ENCODE assay signal across 7 cellular contexts in the genomic region with DNA sequence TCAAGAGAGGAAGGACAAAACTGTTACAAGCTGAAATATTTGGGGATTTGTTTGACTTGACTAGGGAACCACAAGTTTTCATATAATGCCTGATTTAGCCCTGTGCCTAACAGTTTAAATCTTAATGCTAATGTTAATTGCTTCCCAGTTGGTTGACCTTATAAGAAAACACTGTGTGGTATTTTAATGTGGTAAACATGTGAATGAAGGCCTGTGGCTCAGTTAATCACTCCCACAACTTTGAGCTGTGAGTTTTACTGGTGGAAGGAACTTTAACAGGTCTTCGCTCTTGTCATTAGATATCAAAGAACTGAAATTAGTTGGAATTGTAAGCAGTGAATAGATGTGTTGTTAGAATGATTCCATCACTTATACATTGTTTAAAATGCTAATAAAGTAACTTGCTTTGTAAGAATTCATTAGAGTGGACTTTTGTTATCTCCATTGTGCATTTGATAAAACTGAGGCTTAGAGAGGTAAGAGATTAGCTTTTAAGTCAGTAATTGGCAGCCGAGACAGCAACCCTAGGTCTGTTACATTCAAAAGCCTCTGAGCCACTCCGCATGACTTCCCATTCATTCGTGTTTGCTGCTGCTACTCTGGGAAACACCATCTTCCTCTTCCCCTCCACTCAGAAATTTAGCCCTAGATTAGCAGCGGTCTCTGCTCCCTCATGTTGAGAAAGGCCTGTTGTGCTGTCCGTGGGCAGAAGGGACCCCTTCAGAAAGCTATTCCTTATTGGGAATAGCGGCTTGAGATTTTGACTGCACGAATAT. TPM values are rescaled to one million over a fixed set of nuclear protein-coding genes. Genes with fewer than 3 reads are reported as not detected.
DNase-seq lines count a peak whose midpoint lies in the region; ATAC-seq, FAIRE-seq and TF ChIP-seq lines count a peak whose summit lies in the region.

No MANE protein-coding gene starts in this region.

- peaks cover 37% of the 10 kb centered on the region for H3K4me1 Mint-ChIP-seq in T-helper 1 cell treated with Interleukin-12 subunit alpha and Interleukin-12 subunit beta and Interleukin-4 antibody, amounts not matched to agents 30 μg/mL and 1 μg/mL, for 36 hours (ENCODE audit: low read depth)

- no peak for TF ChIP-seq EP300 in ovary (IDR thresholded peaks at IDR 0.05)

- no peaks in the 10 kb centered on the region for H3K27me3 ChIP-seq in ovary

- no peak for TF ChIP-seq CTCF in LNCaP clone FGC (IDR thresholded peaks at IDR 0.05; ENCODE audit: control insufficient read depth, extremely low read depth, insufficient read depth)
- no peak for TF ChIP-seq CTCF in ovary (IDR thresholded peaks at IDR 0.05)

- FAIRE-seq in G401.6 (lab: Jason Lieb, UNC), result peak; percentile 94

- DNase-seq in LNCaP clone FGC (ENCODE audit: low read depth) (no peak), fibroblast of peridontal ligament (ENCODE audit: extremely low read depth) (peak; percentile 25), ovary (no peak), GM19238 (ENCODE audit: insufficient read length, low spot score) (no peak)

- peak overlapping the region; percentile 96 for H3K4me3 ChIP-seq in LNCaP clone FGC (ENCODE audit: low read depth, low read length)
- H3K4me3 ChIP-seq in ovary, result peak overlapping the region; percentile 85

- H3K36me3 Mint-ChIP-seq in T-helper 1 cell treated with Interleukin-12 subunit alpha and Interleukin-12 subunit beta and Interleukin-4 antibody, amounts not matched to agents 30 μg/mL and 1 μg/mL, for 36 hours (ENCODE audit: low read depth), result peaks cover 27% of the 10 kb centered on the region

- no peaks in the 10 kb centered on the region for H3K36me3 ChIP-seq in ovary

- peaks cover 1% of the 10 kb centered on the region for H3K4me1 ChIP-seq in ovary (ENCODE audit: insufficient read depth)

- H3K27me3 Mint-ChIP-seq in T-helper 1 cell treated with Interleukin-12 subunit alpha and Interleukin-12 subunit beta and Interleukin-4 antibody, amounts not matched to agents 30 μg/mL and 1 μg/mL, for 36 hours (ENCODE audit: low read depth), result no peaks in the 10 kb centered on the region

- no peak for ATAC-seq in HG03139 (IDR thresholded peaks at IDR 0.05; ENCODE audit: unreplicated experiment)

- H3K9me3 Mint-ChIP-seq in T-helper 1 cell treated with Interleukin-12 subunit alpha and Interleukin-12 subunit beta and Interleukin-4 antibody, amounts not matched to agents 30 μg/mL and 1 μg/mL, for 36 hours, result no peaks in the 10 kb centered on the region

- peak overlapping the region; percentile 93 for H3K4me3 Mint-ChIP-seq in T-helper 1 cell treated with Interleukin-12 subunit alpha and Interleukin-12 subunit beta and Interleukin-4 antibody, amounts not matched to agents 30 μg/mL and 1 μg/mL, for 36 hours

- no peak for TF ChIP-seq POLR2A in ovary (IDR thresholded peaks at IDR 0.05)

- H3K27ac Mint-ChIP-seq in T-helper 1 cell treated with Interleukin-12 subunit alpha and Interleukin-12 subunit beta and Interleukin-4 antibody, amounts not matched to agents 30 μg/mL and 1 μg/mL, for 36 hours, result peak overlapping the region; percentile 78

- H3K9me3 ChIP-seq in ovary, result no peaks in the 10 kb centered on the region

- WGBS in ovary, 3 donors, result 18 to 22% (median 22%) methylated on average over 8 of the region's 8 CpGs

- no peak overlapping the region for H3K27ac ChIP-seq in ovary

- intact Hi-C loops in ovary (cut with DNase I), result loop anchor here in 1 of 4 donors (10.0 kb wide), 1 partner anchor 46 kb away; the partner anchor contains the start of gene XPOT

RNA-seq across cellular contexts. Expression of gene TBK1, which starts 1.0 kb away (rescaled TPM):
- 10 to 100 TPM; 15.7 to 25.4 (median 19.8) TPM for total RNA-seq in ovary
- 10 to 100 TPM; 11.9 to 15.8 TPM for polyA plus RNA-seq in ovary

RNA-seq across cellular contexts. Expression of gene XPOT, which starts 46.7 kb away (rescaled TPM):
- 100 to 1,000 TPM in 1 of 7 donors, 10 to 100 TPM in 6; 19.7 to 170 (median 37.9) TPM for total RNA-seq in ovary
- 10 to 100 TPM; 13.2 to 33.8 TPM for polyA plus RNA-seq in ovary
